Comparison of ENCODE assay signal across 1 cellular context in genomic region chr1:235181561-235182245, GRCh38.
TF ChIP-seq lines count a peak whose summit lies in the region.

No MANE protein-coding gene starts in this region.

TF ChIP-seq in GM23338, 12 proteins besides CTCF, POLR2A, EP300 and RAD21 (continued from another document):
- no peak for TF ChIP-seq ZNF114 (CRISPR knock-in tag; IDR thresholded peaks at IDR 0.05)
- no peak for TF ChIP-seq EZH2 (IDR thresholded peaks at IDR 0.05; ENCODE audit: low read depth, unreplicated experiment)
- no peak for TF ChIP-seq ZNF462 (CRISPR knock-in tag; IDR thresholded peaks at IDR 0.05)
- TF ChIP-seq CREB1 (CRISPR knock-in tag; IDR thresholded peaks at IDR 0.05; ENCODE audit: low read depth): no peak
- TF ChIP-seq ZNF331 (CRISPR knock-in tag; IDR thresholded peaks at IDR 0.05; ENCODE audit: low read depth): no peak
- no peak for TF ChIP-seq STAT1 (IDR thresholded peaks at IDR 0.05; ENCODE audit: unreplicated experiment)
- no peak for TF ChIP-seq NANOG (IDR thresholded peaks at IDR 0.05; ENCODE audit: borderline replicate concordance)
- TF ChIP-seq ETS1 (IDR thresholded peaks at IDR 0.05): no peak
